In genomic region chr7:151756076-151756731, GRCh38 we compare ENCODE assay signal across 1 cellular context.
A peak's percentile ranks its signal among the peaks of the same experiment; 100 is the strongest.
TF ChIP-seq lines count a peak whose summit lies in the region.

No MANE protein-coding gene starts in this region.

TF ChIP-seq in K562, 482 proteins besides CTCF, POLR2A, EP300 and RAD21 (continued from another document):
- TF ChIP-seq ZNF175 (CRISPR knock-in tag; IDR thresholded peaks at IDR 0.05; ENCODE audit: low read depth) (0 out of 2 replicates have a peak, but pooled peaks have one; percentile 16), USF2 (CRISPR knock-in tag; IDR thresholded peaks at IDR 0.05) (peak; percentile 87), ELK3 (CRISPR knock-in tag; IDR thresholded peaks at IDR 0.05) (no peak), L3MBTL2 (IDR thresholded peaks at IDR 0.05) (peak; percentile 53), JUN (IDR thresholded peaks at IDR 0.05; ENCODE audit: borderline replicate concordance, low read depth, low read length) (peak; percentile 35; the same call in 1 of the 2 replicates), JUN (CRISPR knock-in tag; IDR thresholded peaks at IDR 0.05; ENCODE audit: borderline replicate concordance) (no peak), JUND (IDR thresholded peaks at IDR 0.05; ENCODE audit: borderline replicate concordance, low read depth, low read length) (peak; percentile 26; the same call in 1 of the 2 replicates), JUND (tag; IDR thresholded peaks at IDR 0.05; ENCODE audit: borderline replicate concordance, low read depth, low read length) (peak; percentile 46; the same call in 1 of the 3 replicates), ZKSCAN3 (CRISPR knock-in tag; IDR thresholded peaks at IDR 0.05) (no peak), POU5F1 (IDR thresholded peaks at IDR 0.05; ENCODE audit: borderline replicate concordance, low read depth, low read length, partially characterized antibody) (no peak), NR2C1 (IDR thresholded peaks at IDR 0.05) (peak; percentile 59; the same call in 1 of the 2 replicates), NR2C1 (tag; IDR thresholded peaks at IDR 0.05) (peak; percentile 28; the same call in 1 of the 2 replicates), CBFA2T2 (conservative IDR thresholded peaks at IDR 0.05) (peak; percentile 31; the same call in 1 of the 2 replicates), E2F6 (IDR thresholded peaks at IDR 0.05; ENCODE audit: borderline replicate concordance in 1 of 2, extremely low read depth in 1 of 2, insufficient read depth in 1 of 2, insufficient read length in 1 of 2, low read depth in 1 of 2, low read length in 1 of 2, poor library complexity in 1 of 2, severe bottlenecking in 1 of 2) (peak; percentile 23 to 44), NR2C2 (CRISPR knock-in tag; IDR thresholded peaks at IDR 0.05) (peak; percentile 68; the same call in 1 of the 2 replicates), NR2C2 (tag; IDR thresholded peaks at IDR 0.05) (peak; percentile 76), TAF7 (tag; IDR thresholded peaks at IDR 0.05) (no peak), CREM (IDR thresholded peaks at IDR 0.05; ENCODE audit: low read depth) (peak; percentile 28; the same call in 1 of the 2 replicates), MAFG (tag; conservative IDR thresholded peaks at IDR 0.05) (no peak), CBX3 (IDR thresholded peaks at IDR 0.05; ENCODE audit: borderline replicate concordance in 1 of 2, low read length in 2 of 2) (peak in 1 of 2 experiments; percentile 49; a peak in 1 of 3 replicates), SPI1 (IDR thresholded peaks at IDR 0.05; ENCODE audit: borderline replicate concordance, low read depth, low read length) (no peak), BMI1 (IDR thresholded peaks at IDR 0.05; ENCODE audit: low read length) (no peak), HOXB6 (CRISPR knock-in tag; IDR thresholded peaks at IDR 0.05; ENCODE audit: borderline replicate concordance) (no peak), FOS (IDR thresholded peaks at IDR 0.05; ENCODE audit: extremely low read depth, insufficient read length) (no peak), PTBP1 (IDR thresholded peaks at IDR 0.05; ENCODE audit: low read depth, low read length) (no peak), DPF2 (IDR thresholded peaks at IDR 0.05) (no peak), ZNF766 (CRISPR knock-in tag; conservative IDR thresholded peaks at IDR 0.05) (no peak), STAT5B (CRISPR knock-in tag; IDR thresholded peaks at IDR 0.05) (no peak), USF1 (CRISPR knock-in tag; IDR thresholded peaks at IDR 0.05) (peak; percentile 90), FOSL1 (tag; conservative IDR thresholded peaks at IDR 0.05) (peak; percentile 84), SREBF2 (CRISPR knock-in tag; IDR thresholded peaks at IDR 0.05) (no peak), NFXL1 (CRISPR knock-in tag; IDR thresholded peaks at IDR 0.05) (no peak)
- TF ChIP-seq, protein P1, sequence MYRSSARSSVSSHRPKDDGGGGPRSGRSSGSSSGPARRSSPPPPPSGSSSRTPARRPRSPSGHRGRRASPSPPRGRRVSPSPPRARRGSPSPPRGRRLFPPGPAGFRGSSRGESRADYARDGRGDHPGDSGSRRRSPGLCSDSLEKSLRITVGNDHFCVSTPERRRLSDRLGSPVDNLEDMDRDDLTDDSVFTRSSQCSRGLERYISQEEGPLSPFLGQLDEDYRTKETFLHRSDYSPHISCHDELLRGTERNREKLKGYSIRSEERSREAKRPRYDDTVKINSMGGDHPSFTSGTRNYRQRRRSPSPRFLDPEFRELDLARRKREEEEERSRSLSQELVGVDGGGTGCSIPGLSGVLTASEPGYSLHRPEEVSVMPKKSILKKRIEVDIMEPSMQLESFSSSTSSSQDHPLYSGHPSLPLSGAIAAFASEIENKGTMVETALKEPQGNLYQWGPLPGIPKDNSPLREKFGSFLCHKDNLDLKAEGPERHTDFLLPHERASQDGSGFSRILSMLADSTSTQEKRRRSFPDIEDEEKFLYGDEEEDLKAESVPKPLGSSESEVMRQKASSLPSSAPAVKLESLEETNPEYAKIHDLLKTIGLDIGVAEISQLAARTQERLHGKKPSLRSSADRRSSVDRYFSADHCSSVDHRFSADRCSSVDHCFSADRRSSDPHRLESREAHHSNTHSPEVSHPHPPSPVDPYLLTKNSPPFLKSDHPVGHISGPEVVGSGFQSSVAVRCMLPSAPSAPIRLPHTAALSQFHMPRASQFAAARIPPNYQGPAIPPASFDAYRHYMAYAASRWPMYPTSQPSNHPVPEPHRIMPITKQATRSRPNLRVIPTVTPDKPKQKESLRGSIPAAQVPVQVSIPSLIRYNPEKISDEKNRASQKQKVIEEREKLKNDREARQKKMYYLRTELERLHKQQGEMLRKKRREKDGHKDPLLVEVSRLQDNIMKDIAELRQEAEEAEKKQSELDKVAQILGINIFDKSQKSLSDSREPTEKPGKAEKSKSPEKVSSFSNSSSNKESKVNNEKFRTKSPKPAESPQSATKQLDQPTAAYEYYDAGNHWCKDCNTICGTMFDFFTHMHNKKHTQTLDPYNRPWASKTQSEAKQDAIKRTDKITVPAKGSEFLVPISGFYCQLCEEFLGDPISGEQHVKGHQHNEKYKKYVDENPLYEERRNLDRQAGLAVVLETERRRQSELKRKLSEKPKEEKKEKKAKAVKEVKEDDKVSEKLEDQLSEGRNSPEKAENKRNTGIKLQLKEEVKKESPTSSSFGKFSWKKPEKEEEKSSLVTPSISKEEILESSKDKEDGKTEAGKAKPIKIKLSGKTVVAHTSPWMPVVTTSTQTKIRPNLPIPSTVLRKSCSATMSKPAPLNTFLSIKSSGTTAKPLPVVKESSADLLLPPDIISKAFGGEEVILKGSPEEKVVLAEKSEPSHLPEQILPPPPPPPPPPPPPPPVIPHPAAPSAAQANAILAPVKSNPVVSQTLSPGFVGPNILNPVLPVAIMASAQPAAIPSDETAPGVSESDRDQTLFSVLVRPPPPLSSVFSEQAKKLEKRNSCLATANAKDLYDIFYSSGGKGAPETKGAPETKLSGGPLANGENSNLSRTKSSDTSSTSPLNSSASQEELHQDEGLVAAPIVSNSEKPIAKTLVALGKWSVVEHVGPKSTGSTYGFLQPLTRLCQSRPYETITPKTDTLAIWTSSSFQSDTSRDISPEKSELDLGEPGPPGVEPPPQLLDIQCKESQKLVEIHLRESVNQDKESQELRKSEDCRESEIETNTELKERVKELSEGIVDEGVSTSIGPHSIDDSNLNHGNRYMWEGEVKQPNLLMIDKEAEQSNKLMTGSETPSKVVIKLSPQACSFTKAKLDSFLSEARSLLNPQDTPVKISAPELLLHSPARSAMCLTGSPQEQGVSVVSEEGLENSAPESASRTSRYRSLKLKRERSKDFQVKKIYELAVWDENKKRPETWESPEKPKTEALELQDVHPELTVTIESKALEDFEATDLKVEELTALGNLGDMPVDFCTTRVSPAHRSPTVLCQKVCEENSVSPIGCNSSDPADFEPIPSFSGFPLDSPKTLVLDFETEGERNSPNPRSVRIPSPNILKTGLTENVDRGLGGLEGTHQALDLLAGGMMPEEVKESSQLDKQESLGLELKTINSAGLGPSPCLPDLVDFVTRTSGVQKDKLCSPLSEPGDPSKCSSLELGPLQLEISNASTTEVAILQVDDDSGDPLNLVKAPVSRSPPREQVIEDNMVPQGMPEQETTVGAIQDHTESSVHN (IDR thresholded peaks at IDR 0.05; ENCODE audit: borderline replicate concordance in 1 of 2, low read depth in 1 of 2), result no peak
- TF ChIP-seq, protein P2, sequence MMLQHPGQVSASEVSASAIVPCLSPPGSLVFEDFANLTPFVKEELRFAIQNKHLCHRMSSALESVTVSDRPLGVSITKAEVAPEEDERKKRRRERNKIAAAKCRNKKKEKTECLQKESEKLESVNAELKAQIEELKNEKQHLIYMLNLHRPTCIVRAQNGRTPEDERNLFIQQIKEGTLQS (IDR thresholded peaks at IDR 0.05), result peak; percentile 38
- TF ChIP-seq, protein P2 (CRISPR knock-in tag; conservative IDR thresholded peaks at IDR 0.05), result no peak
- TF ChIP-seq, protein P3, sequence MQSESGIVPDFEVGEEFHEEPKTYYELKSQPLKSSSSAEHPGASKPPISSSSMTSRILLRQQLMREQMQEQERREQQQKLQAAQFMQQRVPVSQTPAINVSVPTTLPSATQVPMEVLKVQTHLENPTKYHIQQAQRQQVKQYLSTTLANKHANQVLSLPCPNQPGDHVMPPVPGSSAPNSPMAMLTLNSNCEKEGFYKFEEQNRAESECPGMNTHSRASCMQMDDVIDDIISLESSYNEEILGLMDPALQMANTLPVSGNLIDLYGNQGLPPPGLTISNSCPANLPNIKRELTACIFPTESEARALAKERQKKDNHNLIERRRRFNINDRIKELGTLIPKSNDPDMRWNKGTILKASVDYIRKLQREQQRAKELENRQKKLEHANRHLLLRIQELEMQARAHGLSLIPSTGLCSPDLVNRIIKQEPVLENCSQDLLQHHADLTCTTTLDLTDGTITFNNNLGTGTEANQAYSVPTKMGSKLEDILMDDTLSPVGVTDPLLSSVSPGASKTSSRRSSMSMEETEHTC (IDR thresholded peaks at IDR 0.05), result 0 out of 2 replicates have a peak, but pooled peaks have one; percentile 44
- TF ChIP-seq, protein P4, sequence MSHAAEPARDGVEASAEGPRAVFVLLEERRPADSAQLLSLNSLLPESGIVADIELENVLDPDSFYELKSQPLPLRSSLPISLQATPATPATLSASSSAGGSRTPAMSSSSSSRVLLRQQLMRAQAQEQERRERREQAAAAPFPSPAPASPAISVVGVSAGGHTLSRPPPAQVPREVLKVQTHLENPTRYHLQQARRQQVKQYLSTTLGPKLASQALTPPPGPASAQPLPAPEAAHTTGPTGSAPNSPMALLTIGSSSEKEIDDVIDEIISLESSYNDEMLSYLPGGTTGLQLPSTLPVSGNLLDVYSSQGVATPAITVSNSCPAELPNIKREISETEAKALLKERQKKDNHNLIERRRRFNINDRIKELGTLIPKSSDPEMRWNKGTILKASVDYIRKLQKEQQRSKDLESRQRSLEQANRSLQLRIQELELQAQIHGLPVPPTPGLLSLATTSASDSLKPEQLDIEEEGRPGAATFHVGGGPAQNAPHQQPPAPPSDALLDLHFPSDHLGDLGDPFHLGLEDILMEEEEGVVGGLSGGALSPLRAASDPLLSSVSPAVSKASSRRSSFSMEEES (CRISPR knock-in tag; IDR thresholded peaks at IDR 0.05), result peak; percentile 45
- TF ChIP-seq, protein P5, sequence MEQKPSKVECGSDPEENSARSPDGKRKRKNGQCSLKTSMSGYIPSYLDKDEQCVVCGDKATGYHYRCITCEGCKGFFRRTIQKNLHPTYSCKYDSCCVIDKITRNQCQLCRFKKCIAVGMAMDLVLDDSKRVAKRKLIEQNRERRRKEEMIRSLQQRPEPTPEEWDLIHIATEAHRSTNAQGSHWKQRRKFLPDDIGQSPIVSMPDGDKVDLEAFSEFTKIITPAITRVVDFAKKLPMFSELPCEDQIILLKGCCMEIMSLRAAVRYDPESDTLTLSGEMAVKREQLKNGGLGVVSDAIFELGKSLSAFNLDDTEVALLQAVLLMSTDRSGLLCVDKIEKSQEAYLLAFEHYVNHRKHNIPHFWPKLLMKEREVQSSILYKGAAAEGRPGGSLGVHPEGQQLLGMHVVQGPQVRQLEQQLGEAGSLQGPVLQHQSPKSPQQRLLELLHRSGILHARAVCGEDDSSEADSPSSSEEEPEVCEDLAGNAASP (IDR thresholded peaks at IDR 0.05), result no peak
